ENCODE assay signal across 9 cellular contexts in the genomic region with DNA sequence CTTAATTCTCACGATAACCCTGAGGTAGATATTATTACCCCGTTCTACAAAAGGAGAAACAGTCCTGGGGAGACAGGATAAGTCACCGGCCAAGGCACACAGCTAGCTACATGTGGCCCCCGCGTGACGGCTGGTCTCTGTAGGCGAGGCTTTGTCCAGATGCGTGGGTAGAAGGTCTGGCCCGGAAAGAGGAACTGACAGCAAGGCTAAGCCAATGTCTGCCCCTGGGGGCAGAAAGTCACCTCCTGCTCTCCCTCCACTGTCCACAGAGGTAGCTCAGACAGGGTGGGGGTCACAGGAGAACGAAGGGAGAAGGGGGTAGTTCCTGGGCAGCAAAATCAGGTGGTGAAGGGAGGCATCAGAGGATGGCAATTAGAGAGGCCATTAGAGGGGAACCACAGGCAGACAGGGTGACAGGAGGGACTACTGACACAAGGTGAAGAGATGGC. TPM values are rescaled to one million over a fixed set of nuclear protein-coding genes. Genes with fewer than 3 reads are reported as not detected.
A peak's percentile ranks its signal among the peaks of the same experiment; 100 is the strongest.
DNase-seq lines count a peak whose midpoint lies in the region; ATAC-seq, FAIRE-seq and TF ChIP-seq lines count a peak whose summit lies in the region.
"Had no signal": no experiment of that assay in that cellular context is flagged by ENCODE, and none has a peak within 500 bp of the region (broad histone marks: within the 10 kb centered on the region; RNA-seq: fewer than 3 reads in every experiment).

No MANE protein-coding gene starts in this region.

- ATAC-seq in HG03139 (IDR thresholded peaks at IDR 0.05; ENCODE audit: unreplicated experiment): peak; percentile 50
- ATAC-seq in K562: peak; percentile 95
- no peak for ATAC-seq in HG02970 (IDR thresholded peaks at IDR 0.05; ENCODE audit: low FRiP score, unreplicated experiment)
- ATAC-seq in GM21576 (IDR thresholded peaks at IDR 0.05; ENCODE audit: unreplicated experiment): no peak

- peaks cover 0 to 6% of the 10 kb centered on the region in 2 donors for H3K4me1 Mint-ChIP-seq in immature natural killer cell

- H3K9me1 ChIP-seq in K562 (ENCODE audit: control insufficient read depth, insufficient read depth, low read length): no peaks in the 10 kb centered on the region

- DNase-seq in K562 (ENCODE audit: extremely low read depth in 1 of 4, low spot score in 3 of 4): peak; percentile 74 to 90 (median 79)
- DNase-seq in nucleus accumbens (lab: John Stamatoyannopoulos, UW): peak in 33 of 56 donors; percentile 6 to 67 (median 21)
- no peak for DNase-seq in NCI-H226
- DNase-seq in immature natural killer cell: no peak
- DNase-seq: NCI-H1092 had no signal

- no peak overlapping the region for H3K4me3 Mint-ChIP-seq in immature natural killer cell

- in situ Hi-C loops in K562 (cut with MboI): no loop called here

- POLR2A ChIA-PET in K562 (lab: Yijun Ruan, JAX): interaction anchor here (0.6 to 1.5 kb wide), 3 partner anchors 11 to 98 kb away, joined by 3 read pairs; partner anchors contain the start of genes CLPTM1 and NECTIN2

- TF ChIP-seq RAD21 in K562 (CRISPR knock-in tag; conservative IDR thresholded peaks at IDR 0.05 in 1 of 2, IDR thresholded peaks at IDR 0.05 in 1 of 2): peak in 1 of 2 experiments; percentile 40; a peak in 3 of 4 replicates

- no peak overlapping the region for H3K27ac Mint-ChIP-seq in immature natural killer cell

- H3K9me3 ChIP-seq in K562 (replicated peaks; ENCODE audit: control insufficient read depth, insufficient read depth, low read depth, low read length): no peaks in the 10 kb centered on the region

- H3K27me3 ChIP-seq in K562 (ENCODE audit: control insufficient read depth in 2 of 2, insufficient read depth in 2 of 2, low read length in 2 of 2): no peaks in the 10 kb centered on the region

- peak overlapping the region; percentile 2 to 15; a peak in 2 of 4 replicates for H3K9ac ChIP-seq in K562 (ENCODE audit: insufficient read depth in 1 of 2, low read depth in 2 of 2, low read length in 2 of 2)

- H3K9me3 Mint-ChIP-seq in immature natural killer cell: no peaks in the 10 kb centered on the region

- peaks cover 0 to 8% (median 0%) of the 10 kb centered on the region in 3 donors for H3K36me3 Mint-ChIP-seq in immature natural killer cell

- TF ChIP-seq CTCF in GM12875 (IDR thresholded peaks at IDR 0.05; ENCODE audit: borderline replicate concordance, insufficient read depth, low read depth, low read length) (peak; percentile 28; the same call in 1 of the 2 replicates), K562 (IDR thresholded peaks at IDR 0.05 in 2 of 3, conservative IDR thresholded peaks at IDR 0.05 in 1 of 3; ENCODE audit: insufficient read depth in 2 of 3, low read depth in 1 of 3, low read length in 3 of 3) (peak; percentile 27 to 43 (median 35); a peak in 3 of 6 replicates)

- WGBS in K562 (ENCODE audit: insufficient coverage, low coverage, missing lambda C conversion rate): 0% methylated on average over 9 of the region's 10 CpGs

- TF ChIP-seq POLR2A in K562 (conservative IDR thresholded peaks at IDR 0.05): 0 out of 2 replicates have a peak, but pooled peaks have one; percentile 37

- H3K27ac ChIP-seq in K562 (ENCODE audit: extremely low read depth, low read depth, low read length): peak overlapping the region; percentile 34; the same call in 2 of the 3 replicates

- H4K20me1 ChIP-seq in K562 (replicated peaks; ENCODE audit: control insufficient read depth, insufficient read depth, low read length): no peaks in the 10 kb centered on the region

- intact Hi-C loops in K562 (cut with micrococcal nuclease): no loop called here

- H3K27me3 Mint-ChIP-seq in immature natural killer cell (ENCODE audit: low read depth in 3 of 3): peaks cover 0 to 4% (median 3%) of the 10 kb centered on the region in 3 donors

- FAIRE-seq in K562 (lab: Jason Lieb, UNC): peak; percentile 93

- H3K4me1 ChIP-seq in K562 (replicated peaks in 1 of 2; ENCODE audit: control insufficient read depth in 2 of 2, insufficient read depth in 2 of 2, low read length in 2 of 2): peaks cover 15 to 40% of the 10 kb centered on the region in 2 experiments; a peak in 4 of 5 replicates

- H2AFZ ChIP-seq in K562 (ENCODE audit: low read depth, low read length): peak overlapping the region; percentile 93

- peak; percentile 45 for TF ChIP-seq EP300 in K562 (IDR thresholded peaks at IDR 0.05; ENCODE audit: low read length)

- peak overlapping the region; percentile 51 for H3K4me2 ChIP-seq in K562 (ENCODE audit: insufficient read depth, low read length)

- BruUV-seq in K562 (replicated peaks; lab: Mats Ljungman, UMichigan): no TSS peak

- H3K4me3 ChIP-seq in GM12875 (ENCODE audit: low read depth, low read length) (no peak overlapping the region), K562 (no peak overlapping the region)

- H3K36me3 ChIP-seq in K562 (ENCODE audit: control insufficient read depth, insufficient read depth, low read length): no peaks in the 10 kb centered on the region

- CTCF ChIA-PET in K562 (lab: Yijun Ruan, JAX; ENCODE audit: low intra/inter-chr PET ratio): no interaction called here

- H3K79me2 ChIP-seq in K562 (ENCODE audit: control insufficient read depth, insufficient read depth, low read length): no peaks in the 10 kb centered on the region

RNA-seq across cellular contexts. Expression of gene APOC4, which starts 1.8 kb away (rescaled TPM):
- total RNA-seq in K562 (2011; cell fraction: chromatin; rRNA removed; ENCODE audit: low replicate concordance): not detected in 2 replicates
- total RNA-seq in K562 (2011; cell fraction: nucleolus; rRNA removed): not detected in 2 replicates
- total RNA-seq in K562 (2011; cell fraction: nucleoplasm; rRNA removed): not detected in 2 replicates
- not detected in 2 replicates for total RNA-seq in K562 (2014; rRNA removed)
- not detected in 2 replicates for total RNA-seq in K562 (2014; rRNA removed; fragmentation: Illumina TruSeq; extraction: Trizol)
- total RNA-seq in K562 (2015; rRNA removed; fragmentation: Illumina TruSeq; extraction: Trizol): not detected in 2 replicates
- total RNA-seq in K562 (2021): not detected in 2 replicates
- polyA plus RNA-seq in K562 (2011; rRNA removed): not detected in 2 replicates
- polyA plus RNA-seq in K562 (2011; cell fraction: cytosol; rRNA removed): 0.15 TPM in 1 of 2 replicates, not detected in the other
- polyA plus RNA-seq in K562 (2011; cell fraction: nucleus; rRNA removed): not detected in 2 replicates
- not detected in 2 replicates for polyA plus RNA-seq in K562 (2012)
- 0.46 TPM in 1 of 2 replicates, not detected in the other for polyA plus RNA-seq in K562 (2014; fragmentation: Illumina TruSeq; extraction: Trizol)
- polyA plus RNA-seq in K562 (2014; fragmentation: Nextera tagmentation; extraction: Ambion mirVana): not detected
- polyA plus RNA-seq in K562 (2014; rRNA removed): not detected in 2 replicates
- not detected in 2 replicates for polyA minus RNA-seq in K562 (2011; rRNA and poly(A)+ RNA removed)
- not detected in 2 replicates for polyA minus RNA-seq in K562 (2011; cell fraction: cytosol; rRNA and poly(A)+ RNA removed)
- polyA minus RNA-seq in K562 (2011; cell fraction: nucleus; rRNA and poly(A)+ RNA removed): not detected in 2 replicates
- polyA plus RNA-seq in immature natural killer cell: not detected

RNA-seq across cellular contexts. Expression of gene APOC2, which starts 2.0 kb away (rescaled TPM):
- total RNA-seq in K562 (2011; cell fraction: chromatin; rRNA removed; ENCODE audit: low replicate concordance): not detected in 2 replicates
- 1.7 TPM in 1 of 2 replicates, not detected in the other for total RNA-seq in K562 (2011; cell fraction: nucleolus; rRNA removed)
- total RNA-seq in K562 (2011; cell fraction: nucleoplasm; rRNA removed): not detected in 2 replicates
- total RNA-seq in K562 (2014; rRNA removed): 0.24 TPM in 1 of 2 replicates, not detected in the other
- not detected in 2 replicates for total RNA-seq in K562 (2014; rRNA removed; fragmentation: Illumina TruSeq; extraction: Trizol)
- total RNA-seq in K562 (2015; rRNA removed; fragmentation: Illumina TruSeq; extraction: Trizol): 0.33 and 0.60 TPM in 2 replicates
- 0.63 and 0.78 TPM in 2 replicates for total RNA-seq in K562 (2021)
- 0.47 and 1.1 TPM in 2 replicates for polyA plus RNA-seq in K562 (2011; rRNA removed)
- 0.79 and 2.6 TPM in 2 replicates for polyA plus RNA-seq in K562 (2011; cell fraction: cytosol; rRNA removed)
- polyA plus RNA-seq in K562 (2011; cell fraction: nucleus; rRNA removed): 0.21 and 0.38 TPM in 2 replicates
- 0.50 TPM in 1 of 2 replicates, not detected in the other for polyA plus RNA-seq in K562 (2012)
- 0.59 TPM in 1 of 2 replicates, not detected in the other for polyA plus RNA-seq in K562 (2014; fragmentation: Illumina TruSeq; extraction: Trizol)
- polyA plus RNA-seq in K562 (2014; fragmentation: Nextera tagmentation; extraction: Ambion mirVana): under 1 TPM; 0.53 TPM
- 0.42 TPM in 1 of 2 replicates, not detected in the other for polyA plus RNA-seq in K562 (2014; rRNA removed)
- polyA minus RNA-seq in K562 (2011; rRNA and poly(A)+ RNA removed): not detected in 2 replicates
- not detected in 2 replicates for polyA minus RNA-seq in K562 (2011; cell fraction: cytosol; rRNA and poly(A)+ RNA removed)
- polyA minus RNA-seq in K562 (2011; cell fraction: nucleus; rRNA and poly(A)+ RNA removed): not detected in 2 replicates
- polyA plus RNA-seq in immature natural killer cell: 1 to 10 TPM in 1 of 3 donors, not detected in 2; 1.4 TPM

RNA-seq across cellular contexts. Expression of gene CLPTM1, which starts 11.4 kb away (rescaled TPM):
- total RNA-seq in K562 (2011; cell fraction: chromatin; rRNA removed; ENCODE audit: low replicate concordance): 74.9 and 232 TPM in 2 replicates
- total RNA-seq in K562 (2011; cell fraction: nucleolus; rRNA removed): 163 and 196 TPM in 2 replicates
- 143 TPM in 2 replicates for total RNA-seq in K562 (2011; cell fraction: nucleoplasm; rRNA removed)
- 27.5 and 61.8 TPM in 2 replicates for total RNA-seq in K562 (2014; rRNA removed)
- total RNA-seq in K562 (2014; rRNA removed; fragmentation: Illumina TruSeq; extraction: Trizol): 10.1 and 10.6 TPM in 2 replicates
- total RNA-seq in K562 (2015; rRNA removed; fragmentation: Illumina TruSeq; extraction: Trizol): 21.8 and 24.7 TPM in 2 replicates
- 90.2 and 96.0 TPM in 2 replicates for total RNA-seq in K562 (2021)
- 28.8 and 53.6 TPM in 2 replicates for polyA plus RNA-seq in K562 (2011; rRNA removed)
- 46.7 and 81.9 TPM in 2 replicates for polyA plus RNA-seq in K562 (2011; cell fraction: cytosol; rRNA removed)
- polyA plus RNA-seq in K562 (2011; cell fraction: nucleus; rRNA removed): 82.4 and 135 TPM in 2 replicates
- 51.6 and 56.8 TPM in 2 replicates for polyA plus RNA-seq in K562 (2012)
- polyA plus RNA-seq in K562 (2014; fragmentation: Illumina TruSeq; extraction: Trizol): 80.9 and 88.2 TPM in 2 replicates
- polyA plus RNA-seq in K562 (2014; fragmentation: Nextera tagmentation; extraction: Ambion mirVana): 1 to 10 TPM in 1 of 2 experiments, under 1 TPM in 1; 0.37 to 2.4 TPM
- 42.1 and 44.3 TPM in 2 replicates for polyA plus RNA-seq in K562 (2014; rRNA removed)
- 26.0 and 33.3 TPM in 2 replicates for polyA minus RNA-seq in K562 (2011; rRNA and poly(A)+ RNA removed)
- polyA minus RNA-seq in K562 (2011; cell fraction: cytosol; rRNA and poly(A)+ RNA removed): 27.2 and 40.1 TPM in 2 replicates
- 32.2 and 33.1 TPM in 2 replicates for polyA minus RNA-seq in K562 (2011; cell fraction: nucleus; rRNA and poly(A)+ RNA removed)
- 10 to 100 TPM; 20.8 to 33.1 (median 21.2) TPM for polyA plus RNA-seq in immature natural killer cell

RNA-seq across cellular contexts. Expression of gene APOC1, which starts 29.4 kb away (rescaled TPM):
- total RNA-seq in K562 (2011; cell fraction: chromatin; rRNA removed; ENCODE audit: low replicate concordance): 15.7 and 30.4 TPM in 2 replicates
- total RNA-seq in K562 (2011; cell fraction: nucleolus; rRNA removed): 70.0 and 74.0 TPM in 2 replicates
- 46.3 and 59.4 TPM in 2 replicates for total RNA-seq in K562 (2011; cell fraction: nucleoplasm; rRNA removed)
- total RNA-seq in K562 (2014; rRNA removed) (151 and 190 TPM in 2 replicates), K562 (2014; rRNA removed; fragmentation: Illumina TruSeq; extraction: Trizol) (134 and 155 TPM in 2 replicates), K562 (2015; rRNA removed; fragmentation: Illumina TruSeq; extraction: Trizol) (305 and 312 TPM in 2 replicates), K562 (2021) (220 and 308 TPM in 2 replicates)
- polyA plus RNA-seq in K562 (2011; rRNA removed) (115 and 174 TPM in 2 replicates), K562 (2014; fragmentation: Illumina TruSeq; extraction: Trizol) (239 and 302 TPM in 2 replicates), K562 (2014; fragmentation: Nextera tagmentation; extraction: Ambion mirVana) (100 to 1,000 TPM; 371 to 408 TPM), K562 (2014; rRNA removed) (184 and 227 TPM in 2 replicates), immature natural killer cell (under 1 TPM in 1 of 3 donors, not detected in 2; 0.47 TPM)
- polyA plus RNA-seq in K562 (2011; cell fraction: cytosol; rRNA removed): 112 and 124 TPM in 2 replicates
- 50.9 and 80.6 TPM in 2 replicates for polyA plus RNA-seq in K562 (2011; cell fraction: nucleus; rRNA removed)
- polyA plus RNA-seq in K562 (2012): 460 and 496 TPM in 2 replicates
- polyA minus RNA-seq in K562 (2011; rRNA and poly(A)+ RNA removed): 22.7 and 22.9 TPM in 2 replicates
- polyA minus RNA-seq in K562 (2011; cell fraction: cytosol; rRNA and poly(A)+ RNA removed): 60.6 and 76.4 TPM in 2 replicates
- polyA minus RNA-seq in K562 (2011; cell fraction: nucleus; rRNA and poly(A)+ RNA removed): 2.2 and 14.6 TPM in 2 replicates

RNA-seq across cellular contexts. Expression of gene APOE, which starts 38.2 kb away (rescaled TPM):
- total RNA-seq in K562 (2011; cell fraction: chromatin; rRNA removed; ENCODE audit: low replicate concordance): 12.0 and 25.1 TPM in 2 replicates
- 54.6 and 64.9 TPM in 2 replicates for total RNA-seq in K562 (2011; cell fraction: nucleolus; rRNA removed)
- 29.0 and 36.6 TPM in 2 replicates for total RNA-seq in K562 (2011; cell fraction: nucleoplasm; rRNA removed)
- 113 and 122 TPM in 2 replicates for total RNA-seq in K562 (2014; rRNA removed)
- total RNA-seq in K562 (2014; rRNA removed; fragmentation: Illumina TruSeq; extraction: Trizol): 5.9 and 11.8 TPM in 2 replicates
- 180 and 204 TPM in 2 replicates for total RNA-seq in K562 (2015; rRNA removed; fragmentation: Illumina TruSeq; extraction: Trizol)
- total RNA-seq in K562 (2021): 88.7 and 92.0 TPM in 2 replicates
- polyA plus RNA-seq in K562 (2011; rRNA removed): 27.5 and 37.5 TPM in 2 replicates
- polyA plus RNA-seq in K562 (2011; cell fraction: cytosol; rRNA removed): 86.2 and 145 TPM in 2 replicates
- 25.5 and 31.9 TPM in 2 replicates for polyA plus RNA-seq in K562 (2011; cell fraction: nucleus; rRNA removed)
- polyA plus RNA-seq in K562 (2012): 228 and 283 TPM in 2 replicates
- 17.5 and 32.7 TPM in 2 replicates for polyA plus RNA-seq in K562 (2014; fragmentation: Illumina TruSeq; extraction: Trizol)
- under 1 TPM in 1 of 2 experiments, not detected in 1; 0.14 TPM for polyA plus RNA-seq in K562 (2014; fragmentation: Nextera tagmentation; extraction: Ambion mirVana)
- polyA plus RNA-seq in K562 (2014; rRNA removed): 124 TPM in 2 replicates
- polyA minus RNA-seq in K562 (2011; rRNA and poly(A)+ RNA removed): 3.9 and 4.7 TPM in 2 replicates
- polyA minus RNA-seq in K562 (2011; cell fraction: cytosol; rRNA and poly(A)+ RNA removed): 11.5 and 23.0 TPM in 2 replicates
- 3.8 and 6.4 TPM in 2 replicates for polyA minus RNA-seq in K562 (2011; cell fraction: nucleus; rRNA and poly(A)+ RNA removed)
- not detected for polyA plus RNA-seq in immature natural killer cell

Comparison
In these comparisons a context has a peak if more than half of its experiments do, and no peak if none do; other contexts are left out.
1. ATAC-seq: peak in HG03139 (single experiment) and K562 (single experiment); none in HG02970 (single experiment) and GM21576 (single experiment).
2. DNase-seq: peak in K562 (4 of 4) and nucleus accumbens (33 of 56); none in NCI-H226 (single experiment) and immature natural killer cell (0 of 3).